Comparison of ENCODE assay signal across 9 cellular contexts in the genomic region with DNA sequence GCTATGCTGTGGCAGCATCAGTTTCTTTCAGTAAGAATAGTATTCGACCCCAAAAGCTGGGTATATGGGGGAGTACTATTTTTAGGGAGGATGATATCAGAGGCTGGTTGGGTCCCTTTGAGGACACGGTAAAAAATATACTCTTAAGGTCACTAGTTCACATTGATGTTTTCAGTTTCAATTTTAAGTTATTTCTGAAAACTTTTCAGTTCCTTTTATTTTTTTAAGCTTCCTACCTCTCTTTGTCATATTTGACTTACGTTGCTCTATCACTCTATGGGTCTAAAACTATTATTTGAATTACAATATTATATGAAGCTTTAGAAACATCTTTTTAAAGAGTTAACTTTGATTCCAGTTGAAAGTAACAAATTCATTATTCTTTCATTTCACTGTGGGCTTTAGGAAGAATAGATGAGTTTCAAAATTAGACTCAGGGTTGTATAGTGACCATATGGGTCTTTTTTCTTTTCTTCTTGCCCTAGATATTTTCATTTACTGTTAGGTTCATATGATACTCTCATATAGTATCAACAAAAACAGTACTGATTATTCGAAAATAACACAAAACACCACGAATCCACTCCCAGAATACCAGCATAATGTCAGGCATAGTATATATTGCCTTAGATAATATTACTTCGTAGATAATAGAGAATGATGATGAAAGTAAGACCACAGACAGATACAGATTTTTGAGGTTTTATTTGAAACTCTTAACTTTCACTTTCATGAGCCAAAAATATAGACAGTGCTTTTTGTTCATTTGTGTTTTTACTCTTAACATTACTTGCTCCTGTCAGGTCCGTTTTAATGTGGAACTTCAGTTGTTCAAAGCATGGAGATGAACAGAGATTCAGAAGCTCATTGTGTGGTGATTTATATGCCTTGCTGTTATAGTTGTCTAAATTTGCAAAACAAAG. TPM values are rescaled to one million over a fixed set of nuclear protein-coding genes. Genes with fewer than 3 reads are reported as not detected.
DNase-seq lines count a peak whose midpoint lies in the region; ATAC-seq and TF ChIP-seq lines count a peak whose summit lies in the region.
"Had no signal": no experiment of that assay in that cellular context is flagged by ENCODE, and none has a peak within 500 bp of the region (broad histone marks: within the 10 kb centered on the region; RNA-seq: fewer than 3 reads in every experiment).

No MANE protein-coding gene starts in this region.

- POLR2A ChIA-PET in RWPE1 (lab: Yijun Ruan, JAX; ENCODE audit: low non-redundant PET): no interaction called here

- TF ChIP-seq CTCF in RWPE1 (conservative IDR thresholded peaks at IDR 0.05; ENCODE audit: low read depth): no peak

- H3K4me1 Mint-ChIP-seq in IgD-negative memory B cell: peaks cover 49 to 70% (median 69%) of the 10 kb centered on the region in 3 donors
- H3K4me1 Mint-ChIP-seq: WTC11 had no signal

- H3K36me3 Mint-ChIP-seq in IgD-negative memory B cell: peaks cover 22% of the 10 kb centered on the region

- CTCF ChIA-PET in RWPE1 (lab: Yijun Ruan, JAX): interaction anchor here (0.6 to 0.7 kb wide), 4 partner anchors 446 to 1040 kb away, joined by 3 to 5 read pairs (median 3); no protein-coding TSS in a partner anchor

- peaks cover 2 to 5% (median 4%) of the 10 kb centered on the region in 3 donors for H3K9me3 Mint-ChIP-seq in IgD-negative memory B cell

- peak overlapping the region; percentile 56 to 93 (median 80) for H3K4me3 Mint-ChIP-seq in IgD-negative memory B cell
- H3K4me3 Mint-ChIP-seq: WTC11 had no signal

- no peaks in the 10 kb centered on the region for H3K27me3 Mint-ChIP-seq in IgD-negative memory B cell

- H3K27ac Mint-ChIP-seq in IgD-negative memory B cell: peak overlapping the region; percentile 64 to 90 (median 72)
- H3K27ac Mint-ChIP-seq: WTC11 had no signal

- DNase-seq in iris pigment epithelial cell (ENCODE audit: low read depth): peak; percentile 27
- no peak for DNase-seq in RWPE1 (ENCODE audit: low spot score)
- no peak for DNase-seq in epidermal melanocyte (ENCODE audit: insufficient read length, low spot score)
- no peak for DNase-seq in NCI-H187 (lab: John Stamatoyannopoulos, UW)
- no peak for DNase-seq in midbrain (lab: John Stamatoyannopoulos, UW)

- ATAC-seq in GM18520 (IDR thresholded peaks at IDR 0.05; ENCODE audit: unreplicated experiment): peak; percentile 82
- peak; percentile 96 for ATAC-seq in GM21723 (IDR thresholded peaks at IDR 0.05; ENCODE audit: unreplicated experiment)
- ATAC-seq: WTC11 had no signal

- H3K27ac ChIP-seq in RWPE1: no peak overlapping the region

RNA-seq across cellular contexts. Expression of a gene that starts 9.8 kb away (rescaled TPM):
- 9.8 TPM for polyA plus RNA-seq in IgD-negative memory B cell
